ENCODE assay signal across 8 cellular contexts in genomic region chr12:92695577-92695976, GRCh38.
"Had no signal": no experiment of that assay in that cellular context is flagged by ENCODE, and none has a peak within 500 bp of the region (broad histone marks: within the 10 kb centered on the region; RNA-seq: fewer than 3 reads in every experiment).

No MANE protein-coding gene starts in this region.

- DNase-seq: activated CD4-positive, CD25-positive, alpha-beta regulatory T cell treated with anti-CD3 and anti-CD28 coated beads, Interleukin-2, amount 50 U/mL, for 72 hours; activated effector memory CD4-positive, alpha-beta T cell treated with anti-CD3 and anti-CD28 coated beads, Interleukin-2, amount 50 U/mL, for 16 hours; activated T-cell treated with anti-CD3 and anti-CD28 coated beads, Interleukin-2, amount 50 U/mL, for 72 hours; effector memory CD8-positive, alpha-beta T cell; esophagus squamous epithelium; occipital lobe; stimulated activated naive B cell treated with anti-CD40 and anti-IgM and Interleukin-4, amounts not matched to agents 10 μg/mL and 1 μg/mL and 100 μg/mL, for 72 hours had no signal

- ATAC-seq: activated naive CD4-positive, alpha-beta T cell treated with anti-CD3 and anti-CD28 coated beads, Interleukin-2, amount 50 U/mL, for 72 hours; activated T-cell treated with anti-CD3 and anti-CD28 coated beads, Interleukin-2, amount 50 U/mL, for 72 hours; effector memory CD8-positive, alpha-beta T cell; stimulated activated naive B cell treated with anti-CD40 and anti-IgM and Interleukin-4, amounts not matched to agents 10 μg/mL and 1 μg/mL and 100 μg/mL, for 72 hours had no signal
